ENCODE assay signal across 9 cellular contexts in the genomic region with DNA sequence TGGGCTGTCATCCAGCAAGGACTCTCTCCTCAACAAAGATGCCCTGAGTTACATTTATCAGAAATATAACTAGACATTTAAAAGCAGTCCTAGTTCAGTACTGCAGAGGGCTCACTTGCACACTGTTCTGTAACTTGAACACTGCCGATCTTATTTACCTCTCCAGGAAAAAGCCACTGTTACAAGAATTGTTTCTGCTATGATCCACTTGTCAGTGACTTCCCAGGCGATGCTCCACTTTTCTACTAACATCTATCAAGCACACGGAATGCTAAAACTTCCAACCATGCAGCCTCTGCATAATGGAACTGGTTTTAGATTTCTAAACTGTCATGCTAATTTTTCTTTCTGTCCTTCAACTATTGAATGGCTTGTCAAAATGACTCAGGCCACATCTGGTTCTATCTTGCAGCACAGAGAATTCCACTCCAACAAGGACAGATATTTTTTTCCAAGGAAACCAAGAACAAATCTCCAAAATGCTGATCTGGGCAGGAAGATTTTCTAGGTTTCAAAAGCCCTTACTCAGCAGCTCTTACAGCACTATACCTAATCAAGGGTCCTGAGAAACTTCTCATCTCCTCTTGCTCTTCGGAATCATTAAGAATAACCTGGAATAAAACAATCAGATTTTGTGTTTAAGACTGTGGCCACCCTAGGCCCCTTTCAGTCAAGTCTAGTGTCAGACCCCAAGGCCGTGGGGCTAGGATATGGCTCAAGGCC. TPM values are rescaled to one million over a fixed set of nuclear protein-coding genes. Genes with fewer than 3 reads are reported as not detected.
DNase-seq lines count a peak whose midpoint lies in the region; ATAC-seq lines count a peak whose summit lies in the region.
"Had no signal": no experiment of that assay in that cellular context is flagged by ENCODE, and none has a peak within 500 bp of the region (broad histone marks: within the 10 kb centered on the region; RNA-seq: fewer than 3 reads in every experiment).

No MANE protein-coding gene starts in this region.

- H3K36me3 Mint-ChIP-seq in stimulated activated effector memory CD8-positive, alpha-beta T cell treated with anti-CD3 and anti-CD28 coated beads, Interleukin-12 subunit alpha, Interleukin-12 subunit beta, amount 100 ng/mL, for 72 hours = no peaks in the 10 kb centered on the region
- no peaks in the 10 kb centered on the region for H3K36me3 Mint-ChIP-seq in activated CD4-positive, alpha-beta T cell treated with anti-CD3 and anti-CD28 coated beads, Interleukin-2, amount 10 ng/mL, durations not matched to agents 24 days and 14 days (ENCODE audit: low read depth)
- no peaks in the 10 kb centered on the region for H3K36me3 Mint-ChIP-seq in activated naive CD8-positive, alpha-beta T cell treated with anti-CD3 and anti-CD28 coated beads, Interleukin-2, amount 50 U/mL, for 24 hours (ENCODE audit: low read depth)
- H3K36me3 Mint-ChIP-seq: IgD-negative memory B cell had no signal

- H3K27me3 Mint-ChIP-seq in activated CD4-positive, alpha-beta T cell treated with anti-CD3 and anti-CD28 coated beads, Interleukin-2, amount 10 ng/mL, durations not matched to agents 24 days and 14 days = no peaks in the 10 kb centered on the region
- no peaks in the 10 kb centered on the region for H3K27me3 Mint-ChIP-seq in activated naive CD8-positive, alpha-beta T cell treated with anti-CD3 and anti-CD28 coated beads, Interleukin-2, amount 50 U/mL, for 24 hours
- H3K27me3 Mint-ChIP-seq: IgD-negative memory B cell had no signal

- intact Hi-C loops in activated CD4-positive, alpha-beta T cell treated with anti-CD3 and anti-CD28 coated beads, Interleukin-2, amount 10 ng/mL, durations not matched to agents 24 days and 14 days (cut with micrococcal nuclease) = no loop called here

- DNase-seq in DMS114 treated with DMSO at 0.1 percent for 48 hours (lab: John Stamatoyannopoulos, UW; ENCODE audit: unreplicated experiment) (peak; percentile 48), NCI-H1694 treated with DMSO at 0.1 percent for 48 hours (lab: John Stamatoyannopoulos, UW) (peak; percentile 82), T47D (ENCODE audit: low read depth in 1 of 2, low spot score in 1 of 2) (peak; percentile 35 to 68), midbrain (lab: John Stamatoyannopoulos, UW) (peak; percentile 5), occipital lobe (lab: John Stamatoyannopoulos, UW) (no peak)
- no peak for DNase-seq in stimulated activated effector memory CD8-positive, alpha-beta T cell treated with anti-CD3 and anti-CD28 coated beads, Interleukin-12 subunit alpha, Interleukin-12 subunit beta, amount 100 ng/mL, for 72 hours (ENCODE audit: low spot score in 2 of 2)
- no peak for DNase-seq in activated CD4-positive, alpha-beta T cell treated with anti-CD3 and anti-CD28 coated beads, Interleukin-2, amount 10 ng/mL, durations not matched to agents 24 days and 14 days
- no peak for DNase-seq in activated naive CD8-positive, alpha-beta T cell treated with anti-CD3 and anti-CD28 coated beads, Interleukin-2, amount 50 U/mL, for 24 hours

- in situ Hi-C loops in T47D (cut with HindIII; ENCODE audit: low pct_unique_long_range_greater_than_20kb, low sequenced_read_pairs) = no loop called here

- H3K4me1 Mint-ChIP-seq in stimulated activated effector memory CD8-positive, alpha-beta T cell treated with anti-CD3 and anti-CD28 coated beads, Interleukin-12 subunit alpha, Interleukin-12 subunit beta, amount 100 ng/mL, for 72 hours = no peaks in the 10 kb centered on the region
- H3K4me1 Mint-ChIP-seq in activated CD4-positive, alpha-beta T cell treated with anti-CD3 and anti-CD28 coated beads, Interleukin-2, amount 10 ng/mL, durations not matched to agents 24 days and 14 days = no peaks in the 10 kb centered on the region
- no peaks in the 10 kb centered on the region for H3K4me1 Mint-ChIP-seq in activated naive CD8-positive, alpha-beta T cell treated with anti-CD3 and anti-CD28 coated beads, Interleukin-2, amount 50 U/mL, for 24 hours
- H3K4me1 Mint-ChIP-seq: IgD-negative memory B cell had no signal

- ATAC-seq in stimulated activated effector memory CD8-positive, alpha-beta T cell treated with anti-CD3 and anti-CD28 coated beads, Interleukin-12 subunit alpha, Interleukin-12 subunit beta, amount 100 ng/mL, for 72 hours = no peak
- no peak for ATAC-seq in activated naive CD8-positive, alpha-beta T cell treated with anti-CD3 and anti-CD28 coated beads, Interleukin-2, amount 50 U/mL, for 24 hours

- H3K27ac Mint-ChIP-seq in stimulated activated effector memory CD8-positive, alpha-beta T cell treated with anti-CD3 and anti-CD28 coated beads, Interleukin-12 subunit alpha, Interleukin-12 subunit beta, amount 100 ng/mL, for 72 hours = no peak overlapping the region
- H3K27ac Mint-ChIP-seq in activated CD4-positive, alpha-beta T cell treated with anti-CD3 and anti-CD28 coated beads, Interleukin-2, amount 10 ng/mL, durations not matched to agents 24 days and 14 days = no peak overlapping the region
- no peak overlapping the region for H3K27ac Mint-ChIP-seq in activated naive CD8-positive, alpha-beta T cell treated with anti-CD3 and anti-CD28 coated beads, Interleukin-2, amount 50 U/mL, for 24 hours
- H3K27ac Mint-ChIP-seq: IgD-negative memory B cell had no signal

- H3K9me3 Mint-ChIP-seq in stimulated activated effector memory CD8-positive, alpha-beta T cell treated with anti-CD3 and anti-CD28 coated beads, Interleukin-12 subunit alpha, Interleukin-12 subunit beta, amount 100 ng/mL, for 72 hours = no peaks in the 10 kb centered on the region
- no peaks in the 10 kb centered on the region for H3K9me3 Mint-ChIP-seq in activated CD4-positive, alpha-beta T cell treated with anti-CD3 and anti-CD28 coated beads, Interleukin-2, amount 10 ng/mL, durations not matched to agents 24 days and 14 days
- H3K9me3 Mint-ChIP-seq in activated naive CD8-positive, alpha-beta T cell treated with anti-CD3 and anti-CD28 coated beads, Interleukin-2, amount 50 U/mL, for 24 hours = no peaks in the 10 kb centered on the region

- no peak overlapping the region for H3K4me3 Mint-ChIP-seq in stimulated activated effector memory CD8-positive, alpha-beta T cell treated with anti-CD3 and anti-CD28 coated beads, Interleukin-12 subunit alpha, Interleukin-12 subunit beta, amount 100 ng/mL, for 72 hours
- no peak overlapping the region for H3K4me3 Mint-ChIP-seq in activated CD4-positive, alpha-beta T cell treated with anti-CD3 and anti-CD28 coated beads, Interleukin-2, amount 10 ng/mL, durations not matched to agents 24 days and 14 days
- H3K4me3 Mint-ChIP-seq in activated naive CD8-positive, alpha-beta T cell treated with anti-CD3 and anti-CD28 coated beads, Interleukin-2, amount 50 U/mL, for 24 hours = no peak overlapping the region
- H3K4me3 Mint-ChIP-seq: IgD-negative memory B cell had no signal

RNA-seq across cellular contexts. Expression of a gene that starts 9.9 kb away (rescaled TPM):
- total RNA-seq in activated CD4-positive, alpha-beta T cell treated with anti-CD3 and anti-CD28 coated beads, Interleukin-2, amount 10 ng/mL, durations not matched to agents 24 days and 14 days = not detected in 2 replicates
- total RNA-seq in occipital lobe = 0.78 TPM

Comparison
In these comparisons a context has a peak if more than half of its experiments do, and no peak if none do; other contexts are left out.
1. DNase-seq: peak in DMS114 treated with DMSO at 0.1 percent for 48 hours (single experiment), NCI-H1694 treated with DMSO at 0.1 percent for 48 hours (single experiment), T47D (2 of 2) and midbrain (single experiment); none in stimulated activated effector memory CD8-positive, alpha-beta T cell treated with anti-CD3 and anti-CD28 coated beads, Interleukin-12 subunit alpha, Interleukin-12 subunit beta, amount 100 ng/mL, for 72 hours (0 of 2), activated CD4-positive, alpha-beta T cell treated with anti-CD3 and anti-CD28 coated beads, Interleukin-2, amount 10 ng/mL, durations not matched to agents 24 days and 14 days (single experiment), activated naive CD8-positive, alpha-beta T cell treated with anti-CD3 and anti-CD28 coated beads, Interleukin-2, amount 50 U/mL, for 24 hours (single experiment) and occipital lobe (single experiment).